Comparison of ENCODE assay signal across 1 cellular context in the genomic region with DNA sequence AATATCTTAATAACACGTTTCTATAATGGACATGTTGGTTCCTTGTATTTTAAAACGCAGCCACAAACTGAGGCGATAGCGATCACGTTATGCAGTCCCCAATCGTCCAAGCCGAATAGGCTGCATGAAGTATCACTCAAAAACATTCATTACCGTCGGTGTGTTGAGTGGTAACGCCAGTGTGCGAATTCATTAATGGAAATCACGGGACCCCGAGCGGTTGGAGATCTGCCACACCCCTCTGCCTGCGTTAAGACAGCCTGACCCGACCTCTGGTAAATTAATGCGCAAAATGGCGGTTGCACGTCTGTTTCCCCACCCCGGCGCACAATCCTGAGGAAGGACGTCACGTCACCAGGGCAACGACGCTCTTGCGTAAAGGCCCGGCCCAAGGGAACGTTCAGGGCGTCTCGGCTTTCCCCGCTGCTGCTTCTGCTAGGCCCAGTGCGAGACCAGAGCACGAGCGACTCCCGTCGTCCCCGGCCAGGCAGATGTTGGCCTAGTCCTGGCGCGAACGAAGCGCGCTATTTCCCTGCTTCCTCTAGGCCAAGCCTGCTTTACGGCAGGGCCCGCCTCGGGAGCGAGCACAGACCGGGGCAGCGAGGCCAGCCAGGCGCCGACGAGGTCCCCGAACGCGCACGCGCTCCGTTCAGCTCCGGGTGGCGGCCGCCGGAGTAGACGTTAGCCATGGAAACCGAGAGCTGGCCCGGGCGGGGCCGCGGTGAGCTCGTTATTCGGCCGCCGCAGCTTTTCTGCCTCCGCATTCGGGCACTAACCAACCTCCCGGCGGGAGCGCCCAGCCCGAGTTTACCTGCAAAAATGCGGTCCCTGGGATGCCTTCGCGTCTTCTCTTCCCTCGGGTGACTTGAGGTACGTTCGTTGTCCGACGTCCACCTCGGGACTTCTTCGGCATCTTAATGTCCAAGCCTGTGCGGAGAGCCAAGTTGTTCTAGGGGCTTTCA.
TF ChIP-seq lines count a peak whose summit lies in the region.

PCNX4 (plus strand) TSS at position 374 of the 962 bp plus-strand sequence. CDS start 15,716 bp downstream, outside the sequence.

TF ChIP-seq in K562, 482 proteins besides CTCF, POLR2A, EP300 and RAD21 (continued from another document and continues in another):
- TF ChIP-seq, protein P1, sequence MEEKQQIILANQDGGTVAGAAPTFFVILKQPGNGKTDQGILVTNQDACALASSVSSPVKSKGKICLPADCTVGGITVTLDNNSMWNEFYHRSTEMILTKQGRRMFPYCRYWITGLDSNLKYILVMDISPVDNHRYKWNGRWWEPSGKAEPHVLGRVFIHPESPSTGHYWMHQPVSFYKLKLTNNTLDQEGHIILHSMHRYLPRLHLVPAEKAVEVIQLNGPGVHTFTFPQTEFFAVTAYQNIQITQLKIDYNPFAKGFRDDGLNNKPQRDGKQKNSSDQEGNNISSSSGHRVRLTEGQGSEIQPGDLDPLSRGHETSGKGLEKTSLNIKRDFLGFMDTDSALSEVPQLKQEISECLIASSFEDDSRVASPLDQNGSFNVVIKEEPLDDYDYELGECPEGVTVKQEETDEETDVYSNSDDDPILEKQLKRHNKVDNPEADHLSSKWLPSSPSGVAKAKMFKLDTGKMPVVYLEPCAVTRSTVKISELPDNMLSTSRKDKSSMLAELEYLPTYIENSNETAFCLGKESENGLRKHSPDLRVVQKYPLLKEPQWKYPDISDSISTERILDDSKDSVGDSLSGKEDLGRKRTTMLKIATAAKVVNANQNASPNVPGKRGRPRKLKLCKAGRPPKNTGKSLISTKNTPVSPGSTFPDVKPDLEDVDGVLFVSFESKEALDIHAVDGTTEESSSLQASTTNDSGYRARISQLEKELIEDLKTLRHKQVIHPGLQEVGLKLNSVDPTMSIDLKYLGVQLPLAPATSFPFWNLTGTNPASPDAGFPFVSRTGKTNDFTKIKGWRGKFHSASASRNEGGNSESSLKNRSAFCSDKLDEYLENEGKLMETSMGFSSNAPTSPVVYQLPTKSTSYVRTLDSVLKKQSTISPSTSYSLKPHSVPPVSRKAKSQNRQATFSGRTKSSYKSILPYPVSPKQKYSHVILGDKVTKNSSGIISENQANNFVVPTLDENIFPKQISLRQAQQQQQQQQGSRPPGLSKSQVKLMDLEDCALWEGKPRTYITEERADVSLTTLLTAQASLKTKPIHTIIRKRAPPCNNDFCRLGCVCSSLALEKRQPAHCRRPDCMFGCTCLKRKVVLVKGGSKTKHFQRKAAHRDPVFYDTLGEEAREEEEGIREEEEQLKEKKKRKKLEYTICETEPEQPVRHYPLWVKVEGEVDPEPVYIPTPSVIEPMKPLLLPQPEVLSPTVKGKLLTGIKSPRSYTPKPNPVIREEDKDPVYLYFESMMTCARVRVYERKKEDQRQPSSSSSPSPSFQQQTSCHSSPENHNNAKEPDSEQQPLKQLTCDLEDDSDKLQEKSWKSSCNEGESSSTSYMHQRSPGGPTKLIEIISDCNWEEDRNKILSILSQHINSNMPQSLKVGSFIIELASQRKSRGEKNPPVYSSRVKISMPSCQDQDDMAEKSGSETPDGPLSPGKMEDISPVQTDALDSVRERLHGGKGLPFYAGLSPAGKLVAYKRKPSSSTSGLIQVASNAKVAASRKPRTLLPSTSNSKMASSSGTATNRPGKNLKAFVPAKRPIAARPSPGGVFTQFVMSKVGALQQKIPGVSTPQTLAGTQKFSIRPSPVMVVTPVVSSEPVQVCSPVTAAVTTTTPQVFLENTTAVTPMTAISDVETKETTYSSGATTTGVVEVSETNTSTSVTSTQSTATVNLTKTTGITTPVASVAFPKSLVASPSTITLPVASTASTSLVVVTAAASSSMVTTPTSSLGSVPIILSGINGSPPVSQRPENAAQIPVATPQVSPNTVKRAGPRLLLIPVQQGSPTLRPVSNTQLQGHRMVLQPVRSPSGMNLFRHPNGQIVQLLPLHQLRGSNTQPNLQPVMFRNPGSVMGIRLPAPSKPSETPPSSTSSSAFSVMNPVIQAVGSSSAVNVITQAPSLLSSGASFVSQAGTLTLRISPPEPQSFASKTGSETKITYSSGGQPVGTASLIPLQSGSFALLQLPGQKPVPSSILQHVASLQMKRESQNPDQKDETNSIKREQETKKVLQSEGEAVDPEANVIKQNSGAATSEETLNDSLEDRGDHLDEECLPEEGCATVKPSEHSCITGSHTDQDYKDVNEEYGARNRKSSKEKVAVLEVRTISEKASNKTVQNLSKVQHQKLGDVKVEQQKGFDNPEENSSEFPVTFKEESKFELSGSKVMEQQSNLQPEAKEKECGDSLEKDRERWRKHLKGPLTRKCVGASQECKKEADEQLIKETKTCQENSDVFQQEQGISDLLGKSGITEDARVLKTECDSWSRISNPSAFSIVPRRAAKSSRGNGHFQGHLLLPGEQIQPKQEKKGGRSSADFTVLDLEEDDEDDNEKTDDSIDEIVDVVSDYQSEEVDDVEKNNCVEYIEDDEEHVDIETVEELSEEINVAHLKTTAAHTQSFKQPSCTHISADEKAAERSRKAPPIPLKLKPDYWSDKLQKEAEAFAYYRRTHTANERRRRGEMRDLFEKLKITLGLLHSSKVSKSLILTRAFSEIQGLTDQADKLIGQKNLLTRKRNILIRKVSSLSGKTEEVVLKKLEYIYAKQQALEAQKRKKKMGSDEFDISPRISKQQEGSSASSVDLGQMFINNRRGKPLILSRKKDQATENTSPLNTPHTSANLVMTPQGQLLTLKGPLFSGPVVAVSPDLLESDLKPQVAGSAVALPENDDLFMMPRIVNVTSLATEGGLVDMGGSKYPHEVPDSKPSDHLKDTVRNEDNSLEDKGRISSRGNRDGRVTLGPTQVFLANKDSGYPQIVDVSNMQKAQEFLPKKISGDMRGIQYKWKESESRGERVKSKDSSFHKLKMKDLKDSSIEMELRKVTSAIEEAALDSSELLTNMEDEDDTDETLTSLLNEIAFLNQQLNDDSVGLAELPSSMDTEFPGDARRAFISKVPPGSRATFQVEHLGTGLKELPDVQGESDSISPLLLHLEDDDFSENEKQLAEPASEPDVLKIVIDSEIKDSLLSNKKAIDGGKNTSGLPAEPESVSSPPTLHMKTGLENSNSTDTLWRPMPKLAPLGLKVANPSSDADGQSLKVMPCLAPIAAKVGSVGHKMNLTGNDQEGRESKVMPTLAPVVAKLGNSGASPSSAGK (IDR thresholded peaks at IDR 0.05) = peak; percentile 87
- TF ChIP-seq ESRRA (IDR thresholded peaks at IDR 0.05; ENCODE audit: borderline replicate concordance, low read depth) (peak; percentile 38; the same call in 1 of the 2 replicates), CCNT2 (IDR thresholded peaks at IDR 0.05; ENCODE audit: borderline replicate concordance, extremely low read depth, insufficient read length, low read depth, low read length) (peak; percentile 39), THAP12 (CRISPR knock-in tag; IDR thresholded peaks at IDR 0.05) (0 out of 2 replicates have a peak, but pooled peaks have one; percentile 43), GABPB2 (CRISPR knock-in tag; conservative IDR thresholded peaks at IDR 0.05) (no peak), PML (IDR thresholded peaks at IDR 0.05; ENCODE audit: low read length) (0 out of 2 replicates have a peak, but pooled peaks have one; percentile 17), SUPT5H (IDR thresholded peaks at IDR 0.05) (peak; percentile 82), ETS1 (conservative IDR thresholded peaks at IDR 0.05; ENCODE audit: control insufficient read depth, low read depth, low read length) (peak; percentile 8), NRF1 (conservative IDR thresholded peaks at IDR 0.05 in 1 of 2, IDR thresholded peaks at IDR 0.05 in 1 of 2) (peak; percentile 91 to 93), ATF7 (IDR thresholded peaks at IDR 0.05) (peak; percentile 94), ZNF778 (CRISPR knock-in tag; IDR thresholded peaks at IDR 0.05) (no peak), C11orf30 (IDR thresholded peaks at IDR 0.05; ENCODE audit: low read depth) (0 out of 2 replicates have a peak, but pooled peaks have one; percentile 17), ZFX (CRISPR knock-in tag; IDR thresholded peaks at IDR 0.05) (peak; percentile 100), TEAD4 (IDR thresholded peaks at IDR 0.05; ENCODE audit: low read length) (no peak), TEAD4 (CRISPR knock-in tag; IDR thresholded peaks at IDR 0.05; ENCODE audit: borderline replicate concordance) (no peak), BHLHE40 (IDR thresholded peaks at IDR 0.05; ENCODE audit: low read length) (peak; percentile 85), KLF6 (CRISPR knock-in tag; IDR thresholded peaks at IDR 0.05; ENCODE audit: borderline replicate concordance) (peak; percentile 74; the same call in 1 of the 2 replicates), TAF9B (IDR thresholded peaks at IDR 0.05; ENCODE audit: partially characterized antibody) (peak; percentile 67), JUN (IDR thresholded peaks at IDR 0.05; ENCODE audit: borderline replicate concordance, low read depth, low read length) (peak; percentile 16; the same call in 1 of the 2 replicates), JUN (CRISPR knock-in tag; IDR thresholded peaks at IDR 0.05; ENCODE audit: borderline replicate concordance) (no peak), MNT (conservative IDR thresholded peaks at IDR 0.05) (peak; percentile 44 to 69; a peak in 2 of 4 replicates), NFIC (IDR thresholded peaks at IDR 0.05) (peak; percentile 38; the same call in 1 of the 2 replicates), TAF1 (IDR thresholded peaks at IDR 0.05; ENCODE audit: control insufficient read depth, extremely low read depth, insufficient read depth, low read length, severe bottlenecking) (peak; percentile 72), NFRKB (IDR thresholded peaks at IDR 0.05; ENCODE audit: low read depth) (peak; percentile 82), TAF7 (tag; IDR thresholded peaks at IDR 0.05) (peak; percentile 3; the same call in 1 of the 2 replicates), CBX2 (IDR thresholded peaks at IDR 0.05; ENCODE audit: insufficient read depth, low read length, poor library complexity, severe bottlenecking) (no peak), YY1 (IDR thresholded peaks at IDR 0.05; ENCODE audit: borderline replicate concordance in 1 of 3, control insufficient read depth in 1 of 3, extremely low read depth in 1 of 3, insufficient read depth in 3 of 3, insufficient read length in 1 of 3, insufficient replicate concordance in 2 of 3, low read depth in 1 of 3, low read length in 2 of 3) (peak; percentile 61 to 93 (median 87))
- TF ChIP-seq, protein P2, sequence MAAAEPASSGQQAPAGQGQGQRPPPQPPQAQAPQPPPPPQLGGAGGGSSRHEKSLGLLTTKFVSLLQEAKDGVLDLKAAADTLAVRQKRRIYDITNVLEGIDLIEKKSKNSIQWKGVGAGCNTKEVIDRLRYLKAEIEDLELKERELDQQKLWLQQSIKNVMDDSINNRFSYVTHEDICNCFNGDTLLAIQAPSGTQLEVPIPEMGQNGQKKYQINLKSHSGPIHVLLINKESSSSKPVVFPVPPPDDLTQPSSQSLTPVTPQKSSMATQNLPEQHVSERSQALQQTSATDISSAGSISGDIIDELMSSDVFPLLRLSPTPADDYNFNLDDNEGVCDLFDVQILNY (CRISPR knock-in tag; IDR thresholded peaks at IDR 0.05) = peak; percentile 67; the same call in 1 of the 2 replicates
- TF ChIP-seq, protein P3, sequence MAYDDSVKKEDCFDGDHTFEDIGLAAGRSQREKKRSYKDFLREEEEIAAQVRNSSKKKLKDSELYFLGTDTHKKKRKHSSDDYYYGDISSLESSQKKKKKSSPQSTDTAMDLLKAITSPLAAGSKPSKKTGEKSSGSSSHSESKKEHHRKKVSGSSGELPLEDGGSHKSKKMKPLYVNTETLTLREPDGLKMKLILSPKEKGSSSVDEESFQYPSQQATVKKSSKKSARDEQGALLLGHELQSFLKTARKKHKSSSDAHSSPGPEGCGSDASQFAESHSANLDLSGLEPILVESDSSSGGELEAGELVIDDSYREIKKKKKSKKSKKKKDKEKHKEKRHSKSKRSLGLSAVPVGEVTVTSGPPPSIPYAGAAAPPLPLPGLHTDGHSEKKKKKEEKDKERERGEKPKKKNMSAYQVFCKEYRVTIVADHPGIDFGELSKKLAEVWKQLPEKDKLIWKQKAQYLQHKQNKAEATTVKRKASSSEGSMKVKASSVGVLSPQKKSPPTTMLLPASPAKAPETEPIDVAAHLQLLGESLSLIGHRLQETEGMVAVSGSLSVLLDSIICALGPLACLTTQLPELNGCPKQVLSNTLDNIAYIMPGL (CRISPR knock-in tag; IDR thresholded peaks at IDR 0.05) = no peak
